1 cellular context compared by ENCODE assay signal in the genomic region with DNA sequence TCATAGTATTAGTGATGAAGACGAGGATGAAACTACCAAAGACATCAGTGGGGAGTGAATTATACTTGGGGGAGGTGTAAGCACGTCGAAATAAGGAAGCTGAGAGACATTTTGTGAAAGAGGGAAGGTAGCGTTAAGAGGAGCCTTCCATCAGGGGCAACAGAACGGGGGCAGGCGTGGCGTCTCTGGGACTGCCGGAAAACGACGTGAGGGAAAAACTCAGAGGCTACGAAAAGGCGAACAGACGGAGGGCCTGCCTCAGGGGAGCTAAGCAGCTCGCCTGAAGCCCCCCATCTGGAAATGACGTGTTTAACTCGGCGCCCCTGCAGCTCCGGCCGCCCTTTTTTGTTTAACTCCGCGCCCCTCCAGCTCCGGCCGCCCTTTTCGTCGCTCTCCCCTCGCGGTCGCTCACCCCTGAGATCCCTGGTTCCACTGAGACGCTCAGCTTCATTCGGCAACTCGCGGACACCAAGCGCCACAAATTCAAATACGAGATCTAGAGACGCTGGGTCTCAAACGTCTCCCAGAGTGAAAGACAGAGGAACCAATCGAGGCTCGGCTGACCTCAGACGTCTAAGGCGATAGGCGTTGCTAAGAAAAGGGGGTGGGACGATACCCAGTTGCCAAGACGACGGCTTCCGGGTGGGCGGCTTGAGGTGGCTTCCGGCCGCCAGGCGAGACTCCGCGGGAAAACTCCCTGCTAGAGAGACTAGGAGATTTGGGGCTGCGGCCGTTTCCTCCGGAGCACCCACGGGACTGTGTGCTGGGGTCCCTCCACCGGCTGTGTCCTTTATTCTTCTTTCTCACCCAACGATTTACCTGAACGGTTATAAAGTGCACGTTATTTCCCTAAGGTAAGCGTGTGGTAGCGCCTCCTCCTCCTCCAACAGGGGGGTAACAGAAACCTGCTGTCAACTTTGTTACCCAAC.
A peak's percentile ranks its signal among the peaks of the same experiment; 100 is the strongest.
TF ChIP-seq lines count a peak whose summit lies in the region.

No MANE protein-coding gene starts in this region.

TF ChIP-seq in K562, 482 proteins besides CTCF, POLR2A, EP300 and RAD21 (continued from another document and continues in another):
- TF ChIP-seq, protein P1, sequence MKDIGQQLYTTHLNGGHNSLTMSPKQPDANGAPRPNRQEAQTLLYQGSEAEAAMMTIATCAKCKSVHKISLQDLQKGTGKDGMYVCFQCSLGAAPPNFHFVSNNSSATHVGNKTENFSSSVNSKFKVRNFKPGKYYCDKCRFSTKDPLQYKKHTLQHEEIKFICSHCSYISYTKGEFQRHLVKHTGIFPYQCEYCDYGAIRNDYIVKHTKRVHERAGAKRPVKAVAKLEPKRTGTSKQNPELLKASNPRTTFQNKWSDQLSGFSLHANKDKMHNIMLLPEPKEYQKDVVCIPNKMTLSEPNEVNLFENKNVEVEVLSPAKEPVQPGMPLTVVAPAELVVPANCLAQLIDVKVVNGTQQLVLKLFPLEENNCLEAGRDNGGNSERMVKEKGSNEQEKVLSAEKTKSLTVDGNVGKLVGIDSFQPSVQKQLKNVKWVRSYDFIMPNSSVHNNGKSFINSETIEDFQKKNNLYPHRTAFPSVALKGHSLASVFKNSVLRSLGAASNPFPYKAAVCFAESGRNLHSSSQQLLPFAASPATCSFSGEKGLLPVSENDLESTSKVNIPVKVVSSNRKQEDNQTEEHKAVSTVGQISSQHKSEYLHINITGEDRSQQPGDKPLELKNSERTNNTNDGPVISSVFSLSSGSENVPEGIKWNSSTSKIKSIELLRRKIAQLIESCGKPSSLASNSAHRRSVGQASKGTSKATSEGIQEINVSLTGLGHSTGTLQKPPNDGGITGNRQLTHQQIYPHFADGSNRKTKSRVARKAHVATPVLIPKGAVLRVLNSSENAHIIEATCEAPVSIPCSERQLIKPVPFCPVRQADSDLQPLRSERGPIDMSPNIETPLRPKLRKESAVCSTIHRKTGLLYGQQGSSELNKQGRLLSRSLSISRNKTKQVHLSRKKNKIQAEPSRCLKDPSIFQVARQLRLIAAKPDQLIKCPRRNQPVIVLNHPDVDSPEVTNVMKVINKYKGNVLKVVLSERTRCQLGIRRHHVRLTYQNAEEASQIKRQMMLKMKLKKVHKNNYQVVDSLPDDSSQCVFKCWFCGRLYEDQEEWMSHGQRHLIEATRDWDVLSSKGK (CRISPR knock-in tag; IDR thresholded peaks at IDR 0.05), result no peak
- no peak for TF ChIP-seq ZBTB17 (CRISPR knock-in tag; IDR thresholded peaks at IDR 0.05)
- TF ChIP-seq LARP7 (IDR thresholded peaks at IDR 0.05), result no peak
- no peak for TF ChIP-seq CBX2 (IDR thresholded peaks at IDR 0.05; ENCODE audit: insufficient read depth, low read length, poor library complexity, severe bottlenecking)
- TF ChIP-seq, protein P2, sequence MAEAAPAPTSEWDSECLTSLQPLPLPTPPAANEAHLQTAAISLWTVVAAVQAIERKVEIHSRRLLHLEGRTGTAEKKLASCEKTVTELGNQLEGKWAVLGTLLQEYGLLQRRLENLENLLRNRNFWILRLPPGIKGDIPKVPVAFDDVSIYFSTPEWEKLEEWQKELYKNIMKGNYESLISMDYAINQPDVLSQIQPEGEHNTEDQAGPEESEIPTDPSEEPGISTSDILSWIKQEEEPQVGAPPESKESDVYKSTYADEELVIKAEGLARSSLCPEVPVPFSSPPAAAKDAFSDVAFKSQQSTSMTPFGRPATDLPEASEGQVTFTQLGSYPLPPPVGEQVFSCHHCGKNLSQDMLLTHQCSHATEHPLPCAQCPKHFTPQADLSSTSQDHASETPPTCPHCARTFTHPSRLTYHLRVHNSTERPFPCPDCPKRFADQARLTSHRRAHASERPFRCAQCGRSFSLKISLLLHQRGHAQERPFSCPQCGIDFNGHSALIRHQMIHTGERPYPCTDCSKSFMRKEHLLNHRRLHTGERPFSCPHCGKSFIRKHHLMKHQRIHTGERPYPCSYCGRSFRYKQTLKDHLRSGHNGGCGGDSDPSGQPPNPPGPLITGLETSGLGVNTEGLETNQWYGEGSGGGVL (CRISPR knock-in tag; IDR thresholded peaks at IDR 0.05), result no peak
- TF ChIP-seq OTX1 (CRISPR knock-in tag; IDR thresholded peaks at IDR 0.05), result no peak
- no peak for TF ChIP-seq ZFP1 (CRISPR knock-in tag; IDR thresholded peaks at IDR 0.05)
- peak; percentile 80 for TF ChIP-seq ASH1L (IDR thresholded peaks at IDR 0.05; ENCODE audit: borderline replicate concordance, low read depth, partially characterized antibody)
- TF ChIP-seq CEBPB (tag; IDR thresholded peaks at IDR 0.05), result no peak
- no peak for TF ChIP-seq RBM39 (optimal IDR thresholded peaks at IDR 0.05; ENCODE audit: low read depth, low read length)
- TF ChIP-seq, protein P3, sequence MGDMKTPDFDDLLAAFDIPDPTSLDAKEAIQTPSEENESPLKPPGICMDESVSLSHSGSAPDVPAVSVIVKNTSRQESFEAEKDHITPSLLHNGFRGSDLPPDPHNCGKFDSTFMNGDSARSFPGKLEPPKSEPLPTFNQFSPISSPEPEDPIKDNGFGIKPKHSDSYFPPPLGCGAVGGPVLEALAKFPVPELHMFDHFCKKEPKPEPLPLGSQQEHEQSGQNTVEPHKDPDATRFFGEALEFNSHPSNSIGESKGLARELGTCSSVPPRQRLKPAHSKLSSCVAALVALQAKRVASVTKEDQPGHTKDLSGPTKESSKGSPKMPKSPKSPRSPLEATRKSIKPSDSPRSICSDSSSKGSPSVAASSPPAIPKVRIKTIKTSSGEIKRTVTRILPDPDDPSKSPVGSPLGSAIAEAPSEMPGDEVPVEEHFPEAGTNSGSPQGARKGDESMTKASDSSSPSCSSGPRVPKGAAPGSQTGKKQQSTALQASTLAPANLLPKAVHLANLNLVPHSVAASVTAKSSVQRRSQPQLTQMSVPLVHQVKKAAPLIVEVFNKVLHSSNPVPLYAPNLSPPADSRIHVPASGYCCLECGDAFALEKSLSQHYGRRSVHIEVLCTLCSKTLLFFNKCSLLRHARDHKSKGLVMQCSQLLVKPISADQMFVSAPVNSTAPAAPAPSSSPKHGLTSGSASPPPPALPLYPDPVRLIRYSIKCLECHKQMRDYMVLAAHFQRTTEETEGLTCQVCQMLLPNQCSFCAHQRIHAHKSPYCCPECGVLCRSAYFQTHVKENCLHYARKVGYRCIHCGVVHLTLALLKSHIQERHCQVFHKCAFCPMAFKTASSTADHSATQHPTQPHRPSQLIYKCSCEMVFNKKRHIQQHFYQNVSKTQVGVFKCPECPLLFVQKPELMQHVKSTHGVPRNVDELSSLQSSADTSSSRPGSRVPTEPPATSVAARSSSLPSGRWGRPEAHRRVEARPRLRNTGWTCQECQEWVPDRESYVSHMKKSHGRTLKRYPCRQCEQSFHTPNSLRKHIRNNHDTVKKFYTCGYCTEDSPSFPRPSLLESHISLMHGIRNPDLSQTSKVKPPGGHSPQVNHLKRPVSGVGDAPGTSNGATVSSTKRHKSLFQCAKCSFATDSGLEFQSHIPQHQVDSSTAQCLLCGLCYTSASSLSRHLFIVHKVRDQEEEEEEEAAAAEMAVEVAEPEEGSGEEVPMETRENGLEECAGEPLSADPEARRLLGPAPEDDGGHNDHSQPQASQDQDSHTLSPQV (IDR thresholded peaks at IDR 0.05), result no peak
- TF ChIP-seq ZC3H11A (IDR thresholded peaks at IDR 0.05; ENCODE audit: low read depth, low read length), result no peak
- no peak for TF ChIP-seq BRD4 (IDR thresholded peaks at IDR 0.05)
- no peak for TF ChIP-seq TRIM24 (IDR thresholded peaks at IDR 0.05)
- TF ChIP-seq EZH2 (IDR thresholded peaks at IDR 0.05; ENCODE audit: borderline replicate concordance, low read depth, low read length), result no peak
- TF ChIP-seq, protein P4, sequence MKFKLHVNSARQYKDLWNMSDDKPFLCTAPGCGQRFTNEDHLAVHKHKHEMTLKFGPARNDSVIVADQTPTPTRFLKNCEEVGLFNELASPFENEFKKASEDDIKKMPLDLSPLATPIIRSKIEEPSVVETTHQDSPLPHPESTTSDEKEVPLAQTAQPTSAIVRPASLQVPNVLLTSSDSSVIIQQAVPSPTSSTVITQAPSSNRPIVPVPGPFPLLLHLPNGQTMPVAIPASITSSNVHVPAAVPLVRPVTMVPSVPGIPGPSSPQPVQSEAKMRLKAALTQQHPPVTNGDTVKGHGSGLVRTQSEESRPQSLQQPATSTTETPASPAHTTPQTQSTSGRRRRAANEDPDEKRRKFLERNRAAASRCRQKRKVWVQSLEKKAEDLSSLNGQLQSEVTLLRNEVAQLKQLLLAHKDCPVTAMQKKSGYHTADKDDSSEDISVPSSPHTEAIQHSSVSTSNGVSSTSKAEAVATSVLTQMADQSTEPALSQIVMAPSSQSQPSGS (CRISPR knock-in tag; IDR thresholded peaks at IDR 0.05), result no peak
- TF ChIP-seq TSC22D4 (tag; IDR thresholded peaks at IDR 0.05), result no peak
- TF ChIP-seq CAMTA2 (CRISPR knock-in tag; conservative IDR thresholded peaks at IDR 0.05), result no peak
- TF ChIP-seq ELF2 (CRISPR knock-in tag; IDR thresholded peaks at IDR 0.05), result no peak
- TF ChIP-seq ZNF445 (CRISPR knock-in tag; IDR thresholded peaks at IDR 0.05; ENCODE audit: low read depth), result no peak
- TF ChIP-seq, protein P5, sequence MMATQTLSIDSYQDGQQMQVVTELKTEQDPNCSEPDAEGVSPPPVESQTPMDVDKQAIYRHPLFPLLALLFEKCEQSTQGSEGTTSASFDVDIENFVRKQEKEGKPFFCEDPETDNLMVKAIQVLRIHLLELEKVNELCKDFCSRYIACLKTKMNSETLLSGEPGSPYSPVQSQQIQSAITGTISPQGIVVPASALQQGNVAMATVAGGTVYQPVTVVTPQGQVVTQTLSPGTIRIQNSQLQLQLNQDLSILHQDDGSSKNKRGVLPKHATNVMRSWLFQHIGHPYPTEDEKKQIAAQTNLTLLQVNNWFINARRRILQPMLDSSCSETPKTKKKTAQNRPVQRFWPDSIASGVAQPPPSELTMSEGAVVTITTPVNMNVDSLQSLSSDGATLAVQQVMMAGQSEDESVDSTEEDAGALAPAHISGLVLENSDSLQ (IDR thresholded peaks at IDR 0.05), result peak; percentile 99
- no peak for TF ChIP-seq MECOM (CRISPR knock-in tag; IDR thresholded peaks at IDR 0.05)
- TF ChIP-seq MCM3 (IDR thresholded peaks at IDR 0.05), result no peak
- no peak for TF ChIP-seq KLF1 (tag; IDR thresholded peaks at IDR 0.05)
- TF ChIP-seq NR3C1 (CRISPR knock-in tag; IDR thresholded peaks at IDR 0.05), result no peak
- TF ChIP-seq LEF1 (IDR thresholded peaks at IDR 0.05), result no peak
- TF ChIP-seq, protein P6, sequence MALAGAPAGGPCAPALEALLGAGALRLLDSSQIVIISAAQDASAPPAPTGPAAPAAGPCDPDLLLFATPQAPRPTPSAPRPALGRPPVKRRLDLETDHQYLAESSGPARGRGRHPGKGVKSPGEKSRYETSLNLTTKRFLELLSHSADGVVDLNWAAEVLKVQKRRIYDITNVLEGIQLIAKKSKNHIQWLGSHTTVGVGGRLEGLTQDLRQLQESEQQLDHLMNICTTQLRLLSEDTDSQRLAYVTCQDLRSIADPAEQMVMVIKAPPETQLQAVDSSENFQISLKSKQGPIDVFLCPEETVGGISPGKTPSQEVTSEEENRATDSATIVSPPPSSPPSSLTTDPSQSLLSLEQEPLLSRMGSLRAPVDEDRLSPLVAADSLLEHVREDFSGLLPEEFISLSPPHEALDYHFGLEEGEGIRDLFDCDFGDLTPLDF (CRISPR knock-in tag; IDR thresholded peaks at IDR 0.05), result no peak
- TF ChIP-seq, protein P7, sequence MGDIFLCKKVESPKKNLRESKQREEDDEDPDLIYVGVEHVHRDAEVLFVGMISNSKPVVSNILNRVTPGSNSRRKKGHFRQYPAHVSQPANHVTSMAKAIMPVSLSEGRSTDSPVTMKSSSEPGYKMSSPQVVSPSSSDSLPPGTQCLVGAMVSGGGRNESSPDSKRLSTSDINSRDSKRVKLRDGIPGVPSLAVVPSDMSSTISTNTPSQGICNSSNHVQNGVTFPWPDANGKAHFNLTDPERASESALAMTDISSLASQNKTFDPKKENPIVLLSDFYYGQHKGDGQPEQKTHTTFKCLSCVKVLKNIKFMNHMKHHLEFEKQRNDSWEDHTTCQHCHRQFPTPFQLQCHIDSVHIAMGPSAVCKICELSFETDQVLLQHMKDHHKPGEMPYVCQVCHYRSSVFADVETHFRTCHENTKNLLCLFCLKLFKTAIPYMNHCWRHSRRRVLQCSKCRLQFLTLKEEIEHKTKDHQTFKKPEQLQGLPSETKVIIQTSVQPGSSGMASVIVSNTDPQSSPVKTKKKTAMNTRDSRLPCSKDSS (IDR thresholded peaks at IDR 0.05; ENCODE audit: low read depth, partially characterized antibody), result no peak
- TF ChIP-seq FOXM1 (IDR thresholded peaks at IDR 0.05; ENCODE audit: low read depth), result peak; percentile 45; the same call in 1 of the 2 replicates
- no peak for TF ChIP-seq FOXM1 (CRISPR knock-in tag; IDR thresholded peaks at IDR 0.05; ENCODE audit: low read depth)
- TF ChIP-seq ZNF184 (CRISPR knock-in tag; IDR thresholded peaks at IDR 0.05), result no peak
- TF ChIP-seq ZC3H8 (IDR thresholded peaks at IDR 0.05), result no peak
- TF ChIP-seq GTF2A2 (tag; IDR thresholded peaks at IDR 0.05), result no peak
- 0 out of 2 replicates have a peak, but pooled peaks have one; percentile 25 for TF ChIP-seq SMARCC2 (IDR thresholded peaks at IDR 0.05; ENCODE audit: low read depth)
- TF ChIP-seq RFX5 (IDR thresholded peaks at IDR 0.05; ENCODE audit: low read depth, low read length), result no peak
- TF ChIP-seq ZNF197 (CRISPR knock-in tag; IDR thresholded peaks at IDR 0.05; ENCODE audit: low read depth), result no peak
